Comparison of ENCODE assay signal across 8 cellular contexts in the genomic region with DNA sequence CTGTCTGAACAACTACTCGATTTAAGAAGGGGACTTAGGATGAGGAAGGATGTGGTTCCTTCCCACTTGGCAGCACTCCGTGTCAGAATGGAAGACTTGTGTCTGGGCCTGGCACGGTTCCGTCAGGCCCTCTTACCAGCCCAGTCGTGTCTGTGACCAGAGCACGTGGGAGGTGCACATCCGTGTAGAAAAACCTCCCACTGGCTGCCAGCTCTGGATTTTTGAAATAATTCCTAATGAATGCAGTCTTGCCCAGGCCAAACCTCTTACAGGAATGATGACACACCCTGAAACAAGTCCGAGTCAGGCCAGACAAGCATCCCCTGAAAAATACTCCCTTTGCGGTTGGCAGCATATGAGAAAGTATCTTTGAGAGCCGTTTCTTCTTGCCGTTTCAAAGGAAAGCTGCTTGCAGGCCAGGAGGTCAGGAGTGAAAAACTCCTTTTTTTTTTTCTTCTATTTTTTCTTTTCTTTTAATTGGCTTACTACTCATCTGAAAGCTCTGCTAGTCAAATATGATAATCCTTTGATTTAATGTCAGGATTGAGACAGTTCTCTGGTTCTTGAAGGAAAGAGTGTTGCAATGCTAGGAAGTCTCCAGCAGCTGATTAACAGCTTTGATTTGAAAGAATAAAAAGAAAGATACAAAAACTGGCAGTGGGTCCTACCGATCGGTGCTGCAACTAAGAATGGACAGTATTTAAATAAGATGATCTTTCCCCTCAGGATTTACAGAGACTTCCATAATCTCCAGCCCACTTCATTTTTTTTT. TPM values are rescaled to one million over a fixed set of nuclear protein-coding genes. Genes with fewer than 3 reads are reported as not detected.
DNase-seq lines count a peak whose midpoint lies in the region; ATAC-seq and TF ChIP-seq lines count a peak whose summit lies in the region.

No MANE protein-coding gene starts in this region.

- TF ChIP-seq CTCF in breast epithelium (IDR thresholded peaks at IDR 0.05): no peak
- TF ChIP-seq CTCF in thyroid gland (IDR thresholded peaks at IDR 0.05): no peak

- no peak overlapping the region for H3K4me3 Mint-ChIP-seq in activated T-helper 1 cell treated with anti-CD3 and anti-CD28 coated beads, Interleukin-12 subunit alpha, Interleukin-12 subunit beta, Interleukin-2, Interleukin-4 antibody, amounts not matched to agents 30 ng/mL and 10 ng/mL and 1 ng/mL, durations not matched to agents 14 hours and 24 hours and 36 hours

- no peaks in the 10 kb centered on the region for H3K9me3 Mint-ChIP-seq in activated T-helper 1 cell treated with anti-CD3 and anti-CD28 coated beads, Interleukin-12 subunit alpha, Interleukin-12 subunit beta, Interleukin-2, Interleukin-4 antibody, amounts not matched to agents 30 ng/mL and 10 ng/mL and 1 ng/mL, durations not matched to agents 14 hours and 24 hours and 36 hours

- no peak for ATAC-seq in GM21360 (IDR thresholded peaks at IDR 0.05; ENCODE audit: unreplicated experiment)

- no peaks in the 10 kb centered on the region for H3K9me3 ChIP-seq in breast epithelium
- no peaks in the 10 kb centered on the region for H3K9me3 ChIP-seq in thyroid gland

- H3K4me1 ChIP-seq in breast epithelium (no peaks in the 10 kb centered on the region), thyroid gland (no peaks in the 10 kb centered on the region)

- H3K27me3 Mint-ChIP-seq in activated T-helper 1 cell treated with anti-CD3 and anti-CD28 coated beads, Interleukin-12 subunit alpha, Interleukin-12 subunit beta, Interleukin-2, Interleukin-4 antibody, amounts not matched to agents 30 ng/mL and 10 ng/mL and 1 ng/mL, durations not matched to agents 14 hours and 24 hours and 36 hours (ENCODE audit: insufficient read depth): no peaks in the 10 kb centered on the region

- H3K36me3 Mint-ChIP-seq in activated T-helper 1 cell treated with anti-CD3 and anti-CD28 coated beads, Interleukin-12 subunit alpha, Interleukin-12 subunit beta, Interleukin-2, Interleukin-4 antibody, amounts not matched to agents 30 ng/mL and 10 ng/mL and 1 ng/mL, durations not matched to agents 14 hours and 24 hours and 36 hours (ENCODE audit: low read depth): peaks cover 39% of the 10 kb centered on the region

- WGBS in thyroid gland, 2 donors: 58 to 67% methylated on average over 13 of the region's 13 CpGs

- intact Hi-C loops in breast epithelium (cut with DNase I; ENCODE audit: low total_unique reads): no loop called here
- intact Hi-C loops in thyroid gland (cut with DNase I): no loop called here
- intact Hi-C loops in activated T-helper 1 cell treated with anti-CD3 and anti-CD28 coated beads, Interleukin-12 subunit alpha, Interleukin-12 subunit beta, Interleukin-2, Interleukin-4 antibody, amounts not matched to agents 30 ng/mL and 10 ng/mL and 1 ng/mL, durations not matched to agents 14 hours and 24 hours and 36 hours (cut with micrococcal nuclease): no loop called here

- H3K27ac Mint-ChIP-seq in activated T-helper 1 cell treated with anti-CD3 and anti-CD28 coated beads, Interleukin-12 subunit alpha, Interleukin-12 subunit beta, Interleukin-2, Interleukin-4 antibody, amounts not matched to agents 30 ng/mL and 10 ng/mL and 1 ng/mL, durations not matched to agents 14 hours and 24 hours and 36 hours: no peak overlapping the region

- H3K4me3 ChIP-seq in breast epithelium (no peak overlapping the region), thyroid gland (replicated peaks in 1 of 3) (no peak overlapping the region)

- DNase-seq in HT1080 (ENCODE audit: low read depth) (peak; percentile 98), breast epithelium (ENCODE audit: low spot score in 2 of 2) (peak in 1 of 2 donors; percentile 95), left kidney (ENCODE audit: low read depth, low spot score) (peak; percentile 44), thyroid gland (peak; percentile 16 to 29), germinal center (ENCODE audit: low spot score) (no peak), SKM-1 treated with dmso at 0.1 percent for 144 hours (lab: John Stamatoyannopoulos, UW; ENCODE audit: unreplicated experiment) (no peak)
- DNase-seq in activated T-helper 1 cell treated with anti-CD3 and anti-CD28 coated beads, Interleukin-12 subunit alpha, Interleukin-12 subunit beta, Interleukin-2, Interleukin-4 antibody, amounts not matched to agents 30 ng/mL and 10 ng/mL and 1 ng/mL, durations not matched to agents 14 hours and 24 hours and 36 hours (ENCODE audit: low spot score): no peak

- H3K36me3 ChIP-seq in breast epithelium (no peaks in the 10 kb centered on the region), thyroid gland (no peaks in the 10 kb centered on the region)

- peak overlapping the region; percentile 60 to 70 for H3K27ac ChIP-seq in breast epithelium
- H3K27ac ChIP-seq in thyroid gland: peak overlapping the region in 1 of 3 donors; percentile 17

- H3K27me3 ChIP-seq in breast epithelium: no peaks in the 10 kb centered on the region
- H3K27me3 ChIP-seq in thyroid gland: no peaks in the 10 kb centered on the region

- H3K4me1 Mint-ChIP-seq in activated T-helper 1 cell treated with anti-CD3 and anti-CD28 coated beads, Interleukin-12 subunit alpha, Interleukin-12 subunit beta, Interleukin-2, Interleukin-4 antibody, amounts not matched to agents 30 ng/mL and 10 ng/mL and 1 ng/mL, durations not matched to agents 14 hours and 24 hours and 36 hours (ENCODE audit: low read depth): peaks cover 56% of the 10 kb centered on the region

- no peak for TF ChIP-seq POLR2A in breast epithelium (IDR thresholded peaks at IDR 0.05)
- TF ChIP-seq POLR2A in thyroid gland (IDR thresholded peaks at IDR 0.05): no peak

RNA-seq across cellular contexts. Expression of a gene that starts 19.8 kb away (rescaled TPM):
- total RNA-seq in HT1080 (2014; rRNA removed; shearing (Covaris generic)): 21.2 and 27.3 TPM in 2 replicates
- polyA plus RNA-seq in HT1080 (2015; cell fraction: cytosol; rRNA removed): 31.9 and 35.6 TPM in 2 replicates
- polyA plus RNA-seq in HT1080 (2015; cell fraction: nucleus; rRNA removed): 55.5 and 55.9 TPM in 2 replicates
- total RNA-seq in breast epithelium (10 to 100 TPM; 11.8 to 15.4 (median 13.1) TPM), thyroid gland (10 to 100 TPM in 2 of 4 donors, 1 to 10 TPM in 2; 4.9 to 16.9 (median 10.8) TPM)
- 26.4 and 31.6 TPM in 2 replicates for total RNA-seq in activated T-helper 1 cell treated with anti-CD3 and anti-CD28 coated beads, Interleukin-12 subunit alpha, Interleukin-12 subunit beta, Interleukin-2, Interleukin-4 antibody, amounts not matched to agents 30 ng/mL and 10 ng/mL and 1 ng/mL, durations not matched to agents 14 hours and 24 hours and 36 hours

Comparison
In these comparisons a context has a peak if more than half of its experiments do, and no peak if none do; other contexts are left out.
1. DNase-seq: peak in HT1080 (single experiment), left kidney (single experiment) and thyroid gland (2 of 2); none in activated T-helper 1 cell treated with anti-CD3 and anti-CD28 coated beads, Interleukin-12 subunit alpha, Interleukin-12 subunit beta, Interleukin-2, Interleukin-4 antibody, amounts not matched to agents 30 ng/mL and 10 ng/mL and 1 ng/mL, durations not matched to agents 14 hours and 24 hours and 36 hours (single experiment), germinal center (single experiment) and SKM-1 treated with dmso at 0.1 percent for 144 hours (single experiment).